Comparison of ENCODE assay signal across 8 cellular contexts in genomic region chr10:21020545-21020944, GRCh38.
DNase-seq lines count a peak whose midpoint lies in the region; ATAC-seq and TF ChIP-seq lines count a peak whose summit lies in the region.

No MANE protein-coding gene starts in this region.

- H2AK5ac ChIP-seq in IMR-90 (ENCODE audit: low read depth, low read length) = no peak overlapping the region

- intact Hi-C loops in IMR-90 (cut with micrococcal nuclease) = no loop called here

- H3K27ac Mint-ChIP-seq in activated naive CD8-positive, alpha-beta T cell treated with anti-CD3 and anti-CD28 coated beads for 36 hours = no peak overlapping the region
- no peak overlapping the region for H3K27ac Mint-ChIP-seq in nephron progenitor cell

- no peak overlapping the region for H3K23ac ChIP-seq in IMR-90 (ENCODE audit: low read depth, low read length)

- H3K4ac ChIP-seq in IMR-90 (ENCODE audit: low read depth, low read length) = no peak overlapping the region

- no peaks in the 10 kb centered on the region for H4K20me1 ChIP-seq in IMR-90 (ENCODE audit: insufficient read depth, low read length)

- peaks cover 3% of the 10 kb centered on the region for H3K9me3 Mint-ChIP-seq in activated naive CD8-positive, alpha-beta T cell treated with anti-CD3 and anti-CD28 coated beads for 36 hours
- no peaks in the 10 kb centered on the region for H3K9me3 Mint-ChIP-seq in nephron progenitor cell

- H2AFZ ChIP-seq in IMR-90 (replicated peaks; ENCODE audit: low read length, poor library complexity) = no peak overlapping the region

- POLR2A ChIA-PET in IMR-90 (lab: Charles Lee; ENCODE audit: unreplicated experiment) = no interaction called here

- no peak overlapping the region for H3K4me3 Mint-ChIP-seq in activated naive CD8-positive, alpha-beta T cell treated with anti-CD3 and anti-CD28 coated beads for 36 hours
- H3K4me3 Mint-ChIP-seq in nephron progenitor cell = no peak overlapping the region

- H3K18ac ChIP-seq in IMR-90 (ENCODE audit: low read depth, low read length) = no peak overlapping the region

- H2BK15ac ChIP-seq in IMR-90 (ENCODE audit: low read depth, low read length) = no peak overlapping the region

- H3K4me1 ChIP-seq in IMR-90 (ENCODE audit: control insufficient read depth, insufficient read depth, low read length) = no peaks in the 10 kb centered on the region

- H3K27me3 ChIP-seq in IMR-90 (ENCODE audit: control insufficient read depth, insufficient read depth, low read length) = no peaks in the 10 kb centered on the region

- BruUV-seq in IMR-90 (replicated peaks; lab: Mats Ljungman, UMichigan) = no TSS peak

- H3K56ac ChIP-seq in IMR-90 (ENCODE audit: extremely low read depth, insufficient read depth, low read length) = no peak overlapping the region

- no peak overlapping the region for H3K9ac ChIP-seq in IMR-90 (ENCODE audit: low read depth, low read length)

- DNase-seq in DMS 273 (lab: John Stamatoyannopoulos, UW; ENCODE audit: unreplicated experiment) = peak; percentile 37
- no peak for DNase-seq in DMS 273 treated with DMSO at 0.1 percent for 48 hours (lab: John Stamatoyannopoulos, UW)
- no peak for DNase-seq in IMR-90
- peak; percentile 11 for DNase-seq in activated naive CD8-positive, alpha-beta T cell treated with anti-CD3 and anti-CD28 coated beads for 36 hours
- DNase-seq in nephron progenitor cell = peak; percentile 15
- no peak for DNase-seq in coronary artery (ENCODE audit: low spot score)
- DNase-seq in Ammon's horn (ENCODE audit: low spot score) = no peak

- dilution Hi-C loops in IMR-90 (cut with HindIII; ENCODE audit: low sequenced_read_pairs, unreplicated experiment) = no loop called here

- H3K27ac ChIP-seq in IMR-90 (ENCODE audit: insufficient read depth, low read length) (no peak overlapping the region), coronary artery (no peak overlapping the region)

- no peak overlapping the region for H3K4me2 ChIP-seq in IMR-90 (ENCODE audit: low read depth, low read length)

- no peak overlapping the region for H3K14ac ChIP-seq in IMR-90 (replicated peaks; ENCODE audit: low read depth, low read length)

- no peak overlapping the region for H4K5ac ChIP-seq in IMR-90 (ENCODE audit: low read depth, low read length)

- H3K9me1 ChIP-seq in IMR-90 (ENCODE audit: insufficient read depth, low read length) = no peaks in the 10 kb centered on the region

- ATAC-seq in GM21717 (IDR thresholded peaks at IDR 0.05; ENCODE audit: unreplicated experiment) = peak; percentile 67
- ATAC-seq in IMR-90 (ENCODE audit: low read depth) = no peak

- H2BK20ac ChIP-seq in IMR-90 (ENCODE audit: low read depth, low read length) = no peak overlapping the region

- no peaks in the 10 kb centered on the region for H3K27me3 Mint-ChIP-seq in activated naive CD8-positive, alpha-beta T cell treated with anti-CD3 and anti-CD28 coated beads for 36 hours
- H3K27me3 Mint-ChIP-seq in nephron progenitor cell (ENCODE audit: low read depth, poor library complexity) = no peaks in the 10 kb centered on the region

- H4K91ac ChIP-seq in IMR-90 (ENCODE audit: insufficient read depth, low read depth, low read length) = no peak overlapping the region

- H3K4me3 ChIP-seq in IMR-90 (ENCODE audit: insufficient read depth, low read depth, low read length) = no peak overlapping the region
- no peak overlapping the region for H3K4me3 ChIP-seq in coronary artery

- no peaks in the 10 kb centered on the region for H3K4me1 Mint-ChIP-seq in activated naive CD8-positive, alpha-beta T cell treated with anti-CD3 and anti-CD28 coated beads for 36 hours
- no peaks in the 10 kb centered on the region for H3K4me1 Mint-ChIP-seq in nephron progenitor cell

- TF ChIP-seq CTCF in IMR-90 (conservative IDR thresholded peaks at IDR 0.05; ENCODE audit: low read depth, low read length) (no peak), nephron progenitor cell (IDR thresholded peaks at IDR 0.05) (no peak), coronary artery (IDR thresholded peaks at IDR 0.05) (no peak)

- 76% methylated on average over 7 of the region's 7 CpGs; no CpG with 5 or more reads in 1 of the 2 experiments for WGBS in IMR-90 (ENCODE audit: extremely low coverage in 2 of 2, insufficient read length in 1 of 2), 2 experiments

- CTCF ChIA-PET in IMR-90 (lab: Yijun Ruan, JAX) = no interaction called here

- in situ Hi-C loops in IMR-90 (cut with MboI; ENCODE audit: low sequenced_read_pairs) = no loop called here

- H3K79me1 ChIP-seq in IMR-90 (ENCODE audit: low read depth in 1 of 2, low read length in 2 of 2) = no peaks in the 10 kb centered on the region

- peaks cover 7% of the 10 kb centered on the region for H3K9me3 ChIP-seq in IMR-90 (ENCODE audit: control insufficient read depth, insufficient read depth, low read length)

- peak overlapping the region; percentile 57 for H2AK9ac ChIP-seq in IMR-90 (replicated peaks; ENCODE audit: low read depth, low read length, poor library complexity)

- no peak for TF ChIP-seq POLR2A in IMR-90 (IDR thresholded peaks at IDR 0.05; ENCODE audit: low read depth, low read length)

- no peaks in the 10 kb centered on the region for H3K36me3 ChIP-seq in IMR-90 (ENCODE audit: control insufficient read depth, insufficient read depth, low read length)

- H2BK120ac ChIP-seq in IMR-90 (ENCODE audit: low read depth, low read length) = no peak overlapping the region

- no peak for TF ChIP-seq RAD21 in IMR-90 (IDR thresholded peaks at IDR 0.05; ENCODE audit: low read length)

- no peak overlapping the region for H4K8ac ChIP-seq in IMR-90 (ENCODE audit: low read depth in 2 of 2, low read length in 2 of 2)

- no peaks in the 10 kb centered on the region for H3K36me3 Mint-ChIP-seq in activated naive CD8-positive, alpha-beta T cell treated with anti-CD3 and anti-CD28 coated beads for 36 hours
- H3K36me3 Mint-ChIP-seq in nephron progenitor cell (ENCODE audit: low read depth) = no peaks in the 10 kb centered on the region

- no peak overlapping the region for H2BK5ac ChIP-seq in IMR-90 (ENCODE audit: low read depth, low read length, poor library complexity, severe bottlenecking)

TF ChIP-seq in IMR-90, 13 proteins besides CTCF, POLR2A, EP300 and RAD21:
- no peak for TF ChIP-seq RCOR1 (IDR thresholded peaks at IDR 0.05; ENCODE audit: insufficient replicate concordance, low read length)
- no peak for TF ChIP-seq MAZ (IDR thresholded peaks at IDR 0.05; ENCODE audit: borderline replicate concordance, low read depth, low read length)
- TF ChIP-seq BHLHE40 (IDR thresholded peaks at IDR 0.05; ENCODE audit: low read depth, low read length) = no peak
- TF ChIP-seq NFE2L2 (IDR thresholded peaks at IDR 0.05; ENCODE audit: low read depth, low read length) = no peak
- no peak for TF ChIP-seq MAFK (IDR thresholded peaks at IDR 0.05; ENCODE audit: low read depth, low read length)

Comparison
In these comparisons a context has a peak if more than half of its experiments do, and no peak if none do; other contexts are left out.
1. DNase-seq: peak in DMS 273 (single experiment), activated naive CD8-positive, alpha-beta T cell treated with anti-CD3 and anti-CD28 coated beads for 36 hours (single experiment) and nephron progenitor cell (single experiment); none in DMS 273 treated with DMSO at 0.1 percent for 48 hours (single experiment), IMR-90 (single experiment), coronary artery (single experiment) and Ammon's horn (single experiment).